Comparison of ENCODE assay signal across 9 cellular contexts in genomic region chr2:177264209-177264538, GRCh38. TPM values are rescaled to one million over a fixed set of nuclear protein-coding genes. Genes with fewer than 3 reads are reported as not detected.
DNase-seq lines count a peak whose midpoint lies in the region; ATAC-seq, FAIRE-seq and TF ChIP-seq lines count a peak whose summit lies in the region.
"Had no signal": no experiment of that assay in that cellular context is flagged by ENCODE, and none has a peak within 500 bp of the region (broad histone marks: within the 10 kb centered on the region; RNA-seq: fewer than 3 reads in every experiment).

No MANE protein-coding gene starts in this region.

- TF ChIP-seq CTCF in epithelial cell of proximal tubule (conservative IDR thresholded peaks at IDR 0.05; ENCODE audit: low read depth, low read length) (no peak), neural crest cell (conservative IDR thresholded peaks at IDR 0.05) (no peak)

- FAIRE-seq in H54 (lab: Jason Lieb, UNC) (no peak), GM19239 (lab: Jason Lieb, UNC) (no peak)
- FAIRE-seq: A204.1 had no signal

- peak overlapping the region; percentile 68 for H3K4me3 Mint-ChIP-seq in neural crest cell

- no peak overlapping the region for H3K27ac Mint-ChIP-seq in neural crest cell (ENCODE audit: unreplicated experiment)

- TF ChIP-seq POLR2A in H54 (IDR thresholded peaks at IDR 0.05; ENCODE audit: low read depth, low read length) = 0 out of 2 replicates have a peak, but pooled peaks have one; percentile 11

- DNase-seq in DMS 273 (lab: John Stamatoyannopoulos, UW; ENCODE audit: unreplicated experiment) (peak; percentile 81), DMS 273 treated with DMSO at 0.1 percent for 48 hours (lab: John Stamatoyannopoulos, UW) (no peak), H54 (ENCODE audit: insufficient read length, low spot score) (peak; percentile 33), SJCRH30 (peak in 1 of 2 experiments; percentile 41), epithelial cell of proximal tubule (ENCODE audit: low read depth) (no peak), neural crest cell (ENCODE audit: low read depth, low spot score) (peak; percentile 36), GM19239 (ENCODE audit: insufficient read length, low spot score) (no peak)

- 0 out of 2 replicates have a peak, but pooled peaks cover 2% of the 10 kb centered on the region for H3K36me3 ChIP-seq in SJCRH30

- no peaks in the 10 kb centered on the region for H3K9me3 Mint-ChIP-seq in neural crest cell

- peaks cover 48% of the 10 kb centered on the region for H3K4me1 Mint-ChIP-seq in neural crest cell

- peaks cover 17% of the 10 kb centered on the region for H3K4me1 ChIP-seq in SJCRH30

- no peaks in the 10 kb centered on the region for H3K9me3 ChIP-seq in SJCRH30 (replicated peaks)

- H3K27me3 ChIP-seq in SJCRH30 = no peaks in the 10 kb centered on the region

- peak overlapping the region; percentile 93 for H3K27ac ChIP-seq in SJCRH30

- peaks cover 3% of the 10 kb centered on the region for H3K36me3 Mint-ChIP-seq in neural crest cell (ENCODE audit: low read depth)

- peak overlapping the region; percentile 92 for H3K4me3 ChIP-seq in SJCRH30
- H3K4me3 ChIP-seq in epithelial cell of proximal tubule (ENCODE audit: low read depth, low read length) = peak overlapping the region; percentile 93

- ATAC-seq in HG03175 (IDR thresholded peaks at IDR 0.05; ENCODE audit: unreplicated experiment) = no peak

- no peaks in the 10 kb centered on the region for H3K27me3 Mint-ChIP-seq in neural crest cell (ENCODE audit: low read depth)

RNA-seq across cellular contexts. Expression of gene NFE2L2, which starts 0.4 kb away (rescaled TPM):
- total RNA-seq in SJCRH30 (2014; rRNA removed; shearing (Covaris generic)) = 40.2 and 47.7 TPM in 2 replicates
- total RNA-seq in epithelial cell of proximal tubule (43.6 and 53.0 TPM in 2 replicates), neural crest cell (32.3 and 34.0 TPM in 2 replicates)

RNA-seq across cellular contexts. Expression of gene HNRNPA3, which starts 51.6 kb away (rescaled TPM):
- total RNA-seq in SJCRH30 (2014; rRNA removed; shearing (Covaris generic)) = 148 and 159 TPM in 2 replicates
- total RNA-seq in epithelial cell of proximal tubule (48.6 and 64.4 TPM in 2 replicates), neural crest cell (397 and 416 TPM in 2 replicates)

Comparison
In these comparisons a context has a peak if more than half of its experiments do, and no peak if none do; other contexts are left out.
1. DNase-seq: peak in DMS 273 (single experiment), H54 (single experiment) and neural crest cell (single experiment); none in DMS 273 treated with DMSO at 0.1 percent for 48 hours (single experiment), epithelial cell of proximal tubule (single experiment) and GM19239 (single experiment).